ENCODE assay signal across 8 cellular contexts in the genomic region with DNA sequence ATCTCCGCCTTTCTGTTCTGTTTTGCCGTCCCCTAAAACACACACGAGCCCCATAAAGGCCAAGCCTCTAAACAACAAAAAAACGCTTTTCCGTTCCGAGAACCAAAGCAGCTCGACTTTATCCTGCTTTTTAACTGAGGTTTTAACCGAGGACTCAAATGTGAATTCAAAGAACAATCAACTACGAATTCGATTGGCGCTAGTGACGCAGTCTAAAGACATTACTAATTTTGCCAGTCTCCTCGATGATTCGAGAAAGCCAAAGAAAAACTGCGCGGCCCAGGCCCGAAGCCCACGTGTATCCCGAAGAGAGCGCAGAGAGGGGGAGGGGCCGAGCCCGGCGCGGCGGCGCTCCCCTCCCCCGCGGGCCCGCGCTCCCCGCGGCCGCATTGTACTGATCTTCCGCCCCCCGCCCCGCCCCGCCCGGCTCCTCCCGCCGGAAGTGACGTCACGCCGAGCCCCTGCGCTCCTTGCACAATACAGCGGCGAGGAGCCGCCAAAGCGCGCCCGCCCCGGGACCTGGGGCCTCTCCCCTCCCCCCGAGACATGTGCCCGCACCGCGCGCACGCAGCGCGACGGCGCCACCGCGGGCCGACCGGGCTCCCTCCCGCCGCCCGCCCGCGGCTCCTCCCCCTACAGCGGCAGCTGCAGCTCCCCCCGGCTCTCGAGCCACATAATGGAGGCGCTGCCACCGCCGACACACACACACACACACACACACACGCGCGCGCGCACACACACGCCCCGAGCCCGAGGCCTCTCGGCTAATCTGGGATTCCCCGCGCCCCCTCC. TPM values are rescaled to one million over a fixed set of nuclear protein-coding genes. Genes with fewer than 3 reads are reported as not detected.
DNase-seq lines count a peak whose midpoint lies in the region; ATAC-seq and TF ChIP-seq lines count a peak whose summit lies in the region.

No MANE protein-coding gene starts in this region.

- H3K4me1 Mint-ChIP-seq in activated CD4-positive, alpha-beta memory T cell treated with anti-CD3 and anti-CD28 coated beads, Interleukin-2, amount 10 ng/mL, durations not matched to agents 7 days and 5 days: peaks cover 56% of the 10 kb centered on the region

- CTCF ChIA-PET in activated CD4-positive, alpha-beta memory T cell treated with anti-CD3 and anti-CD28 coated beads, Interleukin-2, amount 10 ng/mL, durations not matched to agents 7 days and 5 days (lab: Charles Lee): interaction anchor here (0.9 to 9.1 kb wide), 8 partner anchors 9 to 180 kb away, joined by 3 to 92 read pairs (median 6); partner anchors contain the start of gene COX20

- H3K27me3 ChIP-seq in dorsolateral prefrontal cortex (no peaks in the 10 kb centered on the region), lower lobe of right lung (ENCODE audit: low read depth) (no peaks in the 10 kb centered on the region)

- peaks cover 56% of the 10 kb centered on the region for H3K4me1 ChIP-seq in lower lobe of right lung

- peak overlapping the region; percentile 92 for H3K27ac Mint-ChIP-seq in activated CD4-positive, alpha-beta memory T cell treated with anti-CD3 and anti-CD28 coated beads, Interleukin-2, amount 10 ng/mL, durations not matched to agents 7 days and 5 days

- H3K27me3 Mint-ChIP-seq in activated CD4-positive, alpha-beta memory T cell treated with anti-CD3 and anti-CD28 coated beads, Interleukin-2, amount 10 ng/mL, durations not matched to agents 7 days and 5 days: no peaks in the 10 kb centered on the region

- peak; percentile 65 to 98 (median 93) for DNase-seq in C1 segment of cervical spinal cord (lab: John Stamatoyannopoulos, UW)
- peak; percentile 56 for DNase-seq in NCI-H748 treated with DMSO at 0.1 percent for 48 hours (lab: John Stamatoyannopoulos, UW)
- peak; percentile 94 for DNase-seq in activated CD4-positive, alpha-beta memory T cell treated with anti-CD3 and anti-CD28 coated beads, Interleukin-2, amount 10 ng/mL, durations not matched to agents 7 days and 5 days
- peak; percentile 93 to 97 (median 95) for DNase-seq in dorsolateral prefrontal cortex
- peak; percentile 97 for DNase-seq in lower lobe of right lung
- peak; percentile 95 to 96 for DNase-seq in stimulated activated CD4-positive, alpha-beta T cell treated with anti-CD3 and anti-CD28 coated beads, Interleukin-4, amount 100 ng/mL, for 48 hours (ENCODE audit: low read depth in 2 of 2)

- intact Hi-C loops in dorsolateral prefrontal cortex (cut with DNase I): loop anchor here (1.0 to 10.0 kb wide), 5 partner anchors 28 to 211 kb away; partner anchors contain the start of genes DESI2 (in 2 of the 2) and COX20 (in 1 of the 2)
- intact Hi-C loops in lower lobe of right lung (cut with DNase I): no loop called here

- H3K4me3 ChIP-seq in dorsolateral prefrontal cortex (peak overlapping the region; percentile 73 to 100 (median 97)), lower lobe of right lung (peak overlapping the region; percentile 94)

- ATAC-seq in GM19372 (IDR thresholded peaks at IDR 0.05; ENCODE audit: low read depth, unreplicated experiment) (peak; percentile 53), HG03521 (IDR thresholded peaks at IDR 0.05; ENCODE audit: unreplicated experiment) (peak; percentile 49), lower lobe of right lung (peak; percentile 85 to 91)

- TF ChIP-seq CTCF in dorsolateral prefrontal cortex (IDR thresholded peaks at IDR 0.05 in 54 of 56, conservative IDR thresholded peaks at IDR 0.05 in 2 of 56; ENCODE audit: low read depth in 1 of 56, partially characterized antibody in 56 of 56): peak in 21 of 56 donors; percentile 3 to 53 (median 16)
- no peak for TF ChIP-seq CTCF in lower lobe of right lung (IDR thresholded peaks at IDR 0.05)

- H3K9me3 Mint-ChIP-seq in activated CD4-positive, alpha-beta memory T cell treated with anti-CD3 and anti-CD28 coated beads, Interleukin-2, amount 10 ng/mL, durations not matched to agents 7 days and 5 days: no peaks in the 10 kb centered on the region

- H3K9me3 ChIP-seq in lower lobe of right lung: no peaks in the 10 kb centered on the region

- peaks cover 32% of the 10 kb centered on the region for H3K36me3 ChIP-seq in lower lobe of right lung

- peak overlapping the region; percentile 81 for H3K4me3 Mint-ChIP-seq in activated CD4-positive, alpha-beta memory T cell treated with anti-CD3 and anti-CD28 coated beads, Interleukin-2, amount 10 ng/mL, durations not matched to agents 7 days and 5 days

- peaks cover 55% of the 10 kb centered on the region for H3K36me3 Mint-ChIP-seq in activated CD4-positive, alpha-beta memory T cell treated with anti-CD3 and anti-CD28 coated beads, Interleukin-2, amount 10 ng/mL, durations not matched to agents 7 days and 5 days (ENCODE audit: low read depth)

- H3K27ac ChIP-seq in dorsolateral prefrontal cortex (peak overlapping the region; percentile 92 to 100 (median 100)), lower lobe of right lung (peak overlapping the region; percentile 100)

- POLR2A ChIA-PET in activated CD4-positive, alpha-beta memory T cell treated with anti-CD3 and anti-CD28 coated beads, Interleukin-2, amount 10 ng/mL, durations not matched to agents 7 days and 5 days (lab: Charles Lee): interaction anchor here (1.0 to 21.6 kb wide), 15 partner anchors 8 to 412 kb away, joined by 3 to 925 read pairs (median 5); partner anchors contain the start of genes ADSS2, COX20 and DESI2

RNA-seq across cellular contexts. Expression of gene HNRNPU, which starts 1.4 kb away (rescaled TPM):
- 100 to 1,000 TPM; 364 to 371 TPM for total RNA-seq in activated CD4-positive, alpha-beta memory T cell treated with anti-CD3 and anti-CD28 coated beads, Interleukin-2, amount 10 ng/mL, durations not matched to agents 7 days and 5 days
- total RNA-seq in dorsolateral prefrontal cortex: 100 to 1,000 TPM; 196 to 344 (median 257) TPM
- total RNA-seq in lower lobe of right lung: 279 TPM

RNA-seq across cellular contexts. Expression of gene COX20, which starts 27.4 kb away (rescaled TPM):
- 10 to 100 TPM; 22.2 to 22.9 TPM for total RNA-seq in activated CD4-positive, alpha-beta memory T cell treated with anti-CD3 and anti-CD28 coated beads, Interleukin-2, amount 10 ng/mL, durations not matched to agents 7 days and 5 days
- 10 to 100 TPM; 23.7 to 50.5 (median 37.6) TPM for total RNA-seq in dorsolateral prefrontal cortex
- total RNA-seq in lower lobe of right lung: 22.8 TPM

Comparison
In these comparisons a context has a peak if more than half of its experiments do, and no peak if none do; other contexts are left out.
1. Peak in every context shown above with its lines: DNase-seq, ATAC-seq, H3K4me3 ChIP-seq and H3K27ac ChIP-seq.